8 cellular contexts compared by ENCODE assay signal in the genomic region with DNA sequence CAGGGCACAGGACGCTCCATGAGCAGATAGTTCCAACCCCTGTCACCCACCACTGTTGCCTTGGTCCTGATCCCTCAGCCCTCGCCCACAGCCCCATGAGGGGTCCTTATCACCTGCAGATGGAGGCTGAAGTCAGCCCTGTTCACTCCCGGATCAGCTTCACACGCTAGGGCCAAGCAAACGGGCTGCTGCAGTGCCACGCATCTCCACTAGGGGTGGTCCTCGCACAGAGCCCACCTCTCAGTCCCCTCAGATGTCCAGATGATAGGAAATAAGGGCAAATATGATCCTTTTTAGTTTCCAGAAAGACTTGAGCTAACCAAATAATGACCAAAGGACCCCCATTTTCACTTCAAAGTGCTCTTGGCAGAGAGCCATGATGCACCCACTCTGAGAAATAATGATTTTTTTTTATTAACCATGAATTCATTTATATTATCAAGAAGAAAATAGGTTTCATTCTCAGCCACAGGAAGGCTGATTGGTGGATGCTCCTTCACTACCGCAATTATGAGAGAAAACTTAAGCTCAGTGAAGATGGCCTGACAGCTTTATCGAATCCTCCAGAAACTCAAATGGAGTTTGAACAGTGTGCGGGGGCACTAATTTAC.
DNase-seq lines count a peak whose midpoint lies in the region; ATAC-seq and TF ChIP-seq lines count a peak whose summit lies in the region.

No MANE protein-coding gene starts in this region.

- H3K9me3 ChIP-seq in heart left ventricle, result no peaks in the 10 kb centered on the region
- H3K9me3 ChIP-seq in right atrium auricular region, result no peaks in the 10 kb centered on the region

- DNase-seq in heart left ventricle (no peak), right atrium auricular region (ENCODE audit: low spot score) (no peak), RPMI8226 (peak; percentile 20), foreskin fibroblast (peak in 1 of 2 donors; percentile 29), AG20443 (ENCODE audit: low spot score) (no peak)
- DNase-seq in central memory CD4-positive, alpha-beta T cell, result no peak
- DNase-seq in activated effector memory CD4-positive, alpha-beta T cell treated with Interleukin-2 at 50 U/mL for 16 hours, result no peak

- intact Hi-C loops in heart left ventricle (cut with DNase I), result no loop called here

- H3K27ac ChIP-seq in heart left ventricle, result no peak overlapping the region
- H3K27ac ChIP-seq in right atrium auricular region, result no peak overlapping the region

- 43 to 58% (median 49%) methylated on average over 10 of the region's 10 CpGs for WGBS in heart left ventricle, 4 donors

- H3K4me3 ChIP-seq in heart left ventricle (no peak overlapping the region), right atrium auricular region (no peak overlapping the region), foreskin fibroblast (ENCODE audit: low read depth in 1 of 2, low read length in 2 of 2) (no peak overlapping the region)

- H3K36me3 ChIP-seq in heart left ventricle (no peaks in the 10 kb centered on the region), right atrium auricular region (no peaks in the 10 kb centered on the region)

- TF ChIP-seq CTCF in heart left ventricle (IDR thresholded peaks at IDR 0.05) (peak in 10 of 12 donors; percentile 13 to 48 (median 28)), right atrium auricular region (IDR thresholded peaks at IDR 0.05) (peak in 1 of 2 donors; percentile 33), foreskin fibroblast (IDR thresholded peaks at IDR 0.05; ENCODE audit: low read depth, low read length) (peak; percentile 62)

- H3K27me3 ChIP-seq in heart left ventricle (peaks cover 0 to 5% (median 0%) of the 10 kb centered on the region in 9 donors), right atrium auricular region (no peaks in the 10 kb centered on the region)

- ATAC-seq in heart left ventricle, result no peak
- peak; percentile 92 for ATAC-seq in HG02759 (IDR thresholded peaks at IDR 0.05; ENCODE audit: unreplicated experiment)

- TF ChIP-seq POLR2A in heart left ventricle (IDR thresholded peaks at IDR 0.05), result no peak

- no peaks in the 10 kb centered on the region for H3K4me1 ChIP-seq in heart left ventricle
- H3K4me1 ChIP-seq in right atrium auricular region, result no peaks in the 10 kb centered on the region
